ENCODE assay signal across 19 cellular contexts in the genomic region with DNA sequence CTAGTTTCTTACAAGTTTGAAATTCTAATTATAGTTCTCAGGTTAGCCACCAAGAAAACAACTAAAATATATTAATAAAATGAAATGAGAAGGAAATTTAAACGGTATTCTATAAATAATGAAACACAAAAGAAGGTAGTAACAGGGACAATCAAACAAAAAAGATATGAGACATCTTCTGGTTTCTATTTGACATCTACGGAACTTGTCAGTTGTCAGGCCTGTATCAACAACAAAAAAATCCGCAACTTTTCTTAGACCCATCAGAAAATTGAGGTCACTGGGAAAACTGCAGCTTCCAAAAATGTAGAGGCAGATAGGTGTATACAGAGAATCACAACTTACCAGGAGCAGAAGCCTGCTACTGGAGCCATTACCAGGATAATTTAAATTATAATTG.
DNase-seq lines count a peak whose midpoint lies in the region; ATAC-seq, FAIRE-seq and TF ChIP-seq lines count a peak whose summit lies in the region.
"Had no signal": no experiment of that assay in that cellular context is flagged by ENCODE, and none has a peak within 500 bp of the region (broad histone marks: within the 10 kb centered on the region; RNA-seq: fewer than 3 reads in every experiment).

No MANE protein-coding gene starts in this region.

- no peak overlapping the region for H3K4me2 ChIP-seq in GM12878 (ENCODE audit: control insufficient read depth, insufficient read depth)
- H3K4me2 ChIP-seq: BLaER1, GM23338, KMS-11 had no signal

- no peaks in the 10 kb centered on the region for H3K9me3 ChIP-seq in GM12878 (replicated peaks; ENCODE audit: control insufficient read depth, insufficient read depth, low read length)
- H3K9me3 ChIP-seq: BLaER1 had no signal

- no peak for TF ChIP-seq RAD21 in GM12878 (IDR thresholded peaks at IDR 0.05; ENCODE audit: insufficient read depth, low read depth, low read length)

- CTCF ChIA-PET in GM12878 (lab: Yijun Ruan, JAX), result no interaction called here

- no peaks in the 10 kb centered on the region for H3K79me2 ChIP-seq in GM12878 (ENCODE audit: control insufficient read depth, insufficient read depth, low read length)

- peak; percentile 31 for ATAC-seq in GM19035 (IDR thresholded peaks at IDR 0.05; ENCODE audit: unreplicated experiment)
- peak; percentile 54 for ATAC-seq in HG02885 (IDR thresholded peaks at IDR 0.05; ENCODE audit: poor library complexity, unreplicated experiment)
- peak; percentile 16; the same call in 1 of the 3 replicates for ATAC-seq in GM12878
- ATAC-seq in GM18873 (IDR thresholded peaks at IDR 0.05; ENCODE audit: low FRiP score, unreplicated experiment), result no peak
- ATAC-seq: CD8-positive, alpha-beta T cell; GM23338; HCT116 had no signal

- SMC1A ChIA-PET in GM12878 (lab: Charles Lee; ENCODE audit: uncharacterized antibody, unreplicated experiment), result interaction anchor here (0.9 to 1.0 kb wide), 2 partner anchors 10 to 844 kb away, joined by 3 to 4 read pairs; no protein-coding TSS in a partner anchor

- no peak for TF ChIP-seq EP300 in GM12878 (IDR thresholded peaks at IDR 0.05; ENCODE audit: borderline replicate concordance in 1 of 2, control insufficient read depth in 1 of 2, low read depth in 2 of 2, low read length in 2 of 2)

- BruUV-seq in GM12878 (replicated peaks; lab: Mats Ljungman, UMichigan), result no TSS peak

- H3K9ac ChIP-seq in GM12878 (ENCODE audit: control insufficient read depth, insufficient read depth, low read length), result no peak overlapping the region
- H3K9ac ChIP-seq: BLaER1, KMS-11 had no signal

- no peak overlapping the region for H3K27ac ChIP-seq in GM12878 (ENCODE audit: control insufficient read depth, insufficient read depth)
- H3K27ac ChIP-seq: BLaER1, HL-60, KMS-11 had no signal

- no peak for FAIRE-seq in GM12878 (lab: Jason Lieb, UNC)
- FAIRE-seq: A204.1, GM19239 had no signal

- RAD21 ChIA-PET in GM12878 (lab: Charles Lee; ENCODE audit: unreplicated experiment), result no interaction called here

- intact Hi-C loops in GM12878 (cut with micrococcal nuclease; ENCODE audit: unreplicated experiment), result no loop called here

- TF ChIP-seq POLR2A in GM12878 (IDR thresholded peaks at IDR 0.05; ENCODE audit: low read depth, low read length), result no peak

- TF ChIP-seq CTCF in GM12878 (IDR thresholded peaks at IDR 0.05 in 2 of 3, conservative IDR thresholded peaks at IDR 0.05 in 1 of 3; ENCODE audit: control insufficient read depth in 2 of 3, extremely low read depth in 1 of 3, insufficient read depth in 1 of 3, low read depth in 3 of 3, low read length in 3 of 3), result no peak

- no peak overlapping the region for H3K4me3 ChIP-seq in GM12878
- H3K4me3 ChIP-seq: BLaER1, GM23338 had no signal

- no peaks in the 10 kb centered on the region for H3K36me3 ChIP-seq in GM12878 (ENCODE audit: control insufficient read depth in 2 of 2, insufficient read depth in 2 of 2, low read length in 1 of 2)
- H3K36me3 ChIP-seq: BLaER1 had no signal

- no peaks in the 10 kb centered on the region for H3K4me1 ChIP-seq in GM12878 (ENCODE audit: control insufficient read depth, insufficient read depth, low read length)
- H3K4me1 ChIP-seq: BLaER1 had no signal

- no peak for DNase-seq in GM12878 (ENCODE audit: low read depth, low spot score)
- no peak for DNase-seq in NCI-H1436 treated with DMSO at 0.1 percent for 48 hours (lab: John Stamatoyannopoulos, UW)
- DNase-seq in activated CD4-positive, alpha-beta T cell treated with anti-CD3 and anti-CD28 coated beads for 4 hours, result no peak
- DNase-seq: Calu3; CD8-positive, alpha-beta T cell; DMS79 treated with DMSO at 0.1 percent for 48 hours; GF-D8; H7; HFFc6 had no signal

- in situ Hi-C loops in GM12878 (cut with MboI), result no loop called here

- no peak overlapping the region for H2AFZ ChIP-seq in GM12878 (ENCODE audit: control insufficient read depth, low read depth, low read length)

- POLR2A ChIA-PET in GM12878 (lab: Charles Lee), result no interaction called here

- 15% methylated on average over 3 of the region's 3 CpGs for WGBS in GM12878 (ENCODE audit: insufficient coverage, insufficient replicate concordance, low lambda C conversion rate, missing lambda C conversion rate)

- no peaks in the 10 kb centered on the region for H3K27me3 ChIP-seq in GM12878 (replicated peaks in 1 of 2; ENCODE audit: control insufficient read depth in 2 of 2, insufficient read depth in 2 of 2, low read length in 1 of 2)
- H3K27me3 ChIP-seq: BLaER1 had no signal

- H4K20me1 ChIP-seq in GM12878 (ENCODE audit: control insufficient read depth, insufficient read depth), result no peaks in the 10 kb centered on the region
- H4K20me1 ChIP-seq: BLaER1 had no signal

TF ChIP-seq in GM12878, 131 proteins besides CTCF, POLR2A, EP300 and RAD21:
- no peak for TF ChIP-seq NBN (IDR thresholded peaks at IDR 0.05)
- no peak for TF ChIP-seq FOXM1 (IDR thresholded peaks at IDR 0.05; ENCODE audit: low read depth, low read length)
- TF ChIP-seq SKIL (IDR thresholded peaks at IDR 0.05; ENCODE audit: low read depth, poor library complexity, severe bottlenecking), result no peak
- TF ChIP-seq, protein P1, sequence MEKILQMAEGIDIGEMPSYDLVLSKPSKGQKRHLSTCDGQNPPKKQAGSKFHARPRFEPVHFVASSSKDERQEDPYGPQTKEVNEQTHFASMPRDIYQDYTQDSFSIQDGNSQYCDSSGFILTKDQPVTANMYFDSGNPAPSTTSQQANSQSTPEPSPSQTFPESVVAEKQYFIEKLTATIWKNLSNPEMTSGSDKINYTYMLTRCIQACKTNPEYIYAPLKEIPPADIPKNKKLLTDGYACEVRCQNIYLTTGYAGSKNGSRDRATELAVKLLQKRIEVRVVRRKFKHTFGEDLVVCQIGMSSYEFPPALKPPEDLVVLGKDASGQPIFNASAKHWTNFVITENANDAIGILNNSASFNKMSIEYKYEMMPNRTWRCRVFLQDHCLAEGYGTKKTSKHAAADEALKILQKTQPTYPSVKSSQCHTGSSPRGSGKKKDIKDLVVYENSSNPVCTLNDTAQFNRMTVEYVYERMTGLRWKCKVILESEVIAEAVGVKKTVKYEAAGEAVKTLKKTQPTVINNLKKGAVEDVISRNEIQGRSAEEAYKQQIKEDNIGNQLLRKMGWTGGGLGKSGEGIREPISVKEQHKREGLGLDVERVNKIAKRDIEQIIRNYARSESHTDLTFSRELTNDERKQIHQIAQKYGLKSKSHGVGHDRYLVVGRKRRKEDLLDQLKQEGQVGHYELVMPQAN (conservative IDR thresholded peaks at IDR 0.05), result no peak
- TF ChIP-seq SREBF2 (IDR thresholded peaks at IDR 0.05; ENCODE audit: low read length), result no peak
- TF ChIP-seq MEF2B (IDR thresholded peaks at IDR 0.05; ENCODE audit: partially characterized antibody, poor library complexity, severe bottlenecking), result no peak
- TF ChIP-seq, protein P2, sequence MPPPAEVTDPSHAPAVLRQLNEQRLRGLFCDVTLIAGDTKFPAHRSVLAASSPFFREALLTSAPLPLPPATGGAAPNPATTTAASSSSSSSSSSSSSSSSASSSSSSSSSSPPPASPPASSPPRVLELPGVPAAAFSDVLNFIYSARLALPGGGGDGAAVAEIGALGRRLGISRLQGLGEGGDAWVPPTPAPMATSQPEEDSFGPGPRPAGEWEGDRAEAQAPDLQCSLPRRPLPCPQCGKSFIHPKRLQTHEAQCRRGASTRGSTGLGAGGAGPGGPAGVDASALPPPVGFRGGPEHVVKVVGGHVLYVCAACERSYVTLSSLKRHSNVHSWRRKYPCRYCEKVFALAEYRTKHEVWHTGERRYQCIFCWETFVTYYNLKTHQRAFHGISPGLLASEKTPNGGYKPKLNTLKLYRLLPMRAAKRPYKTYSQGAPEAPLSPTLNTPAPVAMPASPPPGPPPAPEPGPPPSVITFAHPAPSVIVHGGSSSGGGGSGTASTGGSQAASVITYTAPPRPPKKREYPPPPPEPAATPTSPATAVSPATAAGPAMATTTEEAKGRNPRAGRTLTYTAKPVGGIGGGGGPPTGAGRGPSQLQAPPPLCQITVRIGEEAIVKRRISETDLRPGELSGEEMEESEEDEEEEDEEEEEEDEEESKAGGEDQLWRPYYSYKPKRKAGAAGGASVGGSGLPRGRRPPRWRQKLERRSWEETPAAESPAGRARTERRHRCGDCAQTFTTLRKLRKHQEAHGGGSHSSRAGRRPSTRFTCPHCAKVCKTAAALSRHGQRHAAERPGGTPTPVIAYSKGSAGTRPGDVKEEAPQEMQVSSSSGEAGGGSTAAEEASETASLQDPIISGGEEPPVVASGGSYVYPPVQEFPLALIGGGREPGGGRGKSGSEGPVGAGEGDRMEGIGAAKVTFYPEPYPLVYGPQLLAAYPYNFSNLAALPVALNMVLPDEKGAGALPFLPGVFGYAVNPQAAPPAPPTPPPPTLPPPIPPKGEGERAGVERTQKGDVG (CRISPR knock-in tag; IDR thresholded peaks at IDR 0.05), result no peak
